Comparison of ENCODE assay signal across 8 cellular contexts in genomic region chr1:1471389-1472045, GRCh38. TPM values are rescaled to one million over a fixed set of nuclear protein-coding genes. Genes with fewer than 3 reads are reported as not detected.
A peak's percentile ranks its signal among the peaks of the same experiment; 100 is the strongest.
DNase-seq lines count a peak whose midpoint lies in the region; ATAC-seq and TF ChIP-seq lines count a peak whose summit lies in the region.

Gene ATAD3B, plus strand, starts transcription at chr1:1471765. Its CDS starts 120 bp downstream, at chr1:1471885.

- in situ Hi-C loops in T47D (cut with HindIII; ENCODE audit: low pct_unique_long_range_greater_than_20kb, low sequenced_read_pairs): no loop called here

- TF ChIP-seq CTCF in VCaP (conservative IDR thresholded peaks at IDR 0.05): no peak

- H3K4me1 ChIP-seq in ACC112 (ENCODE audit: control insufficient read depth, insufficient read depth, low read length, unreplicated experiment) (peaks cover 7% of the 10 kb centered on the region), iPS-18a (ENCODE audit: control insufficient read depth, low read depth, low read length) (no peaks in the 10 kb centered on the region), skeletal muscle satellite cell (ENCODE audit: control insufficient read depth, insufficient read depth, low read length) (peaks cover 6% of the 10 kb centered on the region)

- peaks cover 5% of the 10 kb centered on the region; the same call in 1 of the 2 replicates for H3K36me3 ChIP-seq in ACC112 (ENCODE audit: insufficient read depth, low read length)
- no peaks in the 10 kb centered on the region for H3K36me3 ChIP-seq in iPS-18a (ENCODE audit: control insufficient read depth, low read depth, low read length)
- no peaks in the 10 kb centered on the region for H3K36me3 ChIP-seq in skeletal muscle satellite cell (ENCODE audit: insufficient read depth, low read length)

- peak; percentile 83 for DNase-seq in NCI-H2196 treated with DMSO at 0.1 percent for 48 hours (lab: John Stamatoyannopoulos, UW; ENCODE audit: unreplicated experiment)
- peak; percentile 90 to 94 for DNase-seq in T47D (ENCODE audit: low read depth in 1 of 2, low spot score in 1 of 2)

- H3K27ac ChIP-seq in ACC112 (ENCODE audit: low read depth, low read length) (peak within 1 kb of the TSS; percentile 72), VCaP (peak within 1 kb of the TSS; percentile 89), iPS-18a (ENCODE audit: low read length) (peak within 1 kb of the TSS; percentile 31)

- H3K27me3 ChIP-seq in ACC112 (ENCODE audit: insufficient read depth, low read length) (no peaks in the 10 kb centered on the region), iPS-18a (ENCODE audit: control insufficient read depth, insufficient read depth, low read length) (no peaks in the 10 kb centered on the region), skeletal muscle satellite cell (ENCODE audit: control insufficient read depth, insufficient read depth, low read length) (no peaks in the 10 kb centered on the region)

- ATAC-seq in GM18868 (IDR thresholded peaks at IDR 0.05; ENCODE audit: unreplicated experiment) (peak; percentile 88), HG03108 (IDR thresholded peaks at IDR 0.05; ENCODE audit: unreplicated experiment) (peak; percentile 85)

- H3K79me2 ChIP-seq in ACC112 (ENCODE audit: control insufficient read depth, insufficient read depth, low read length, unreplicated experiment): peaks cover 36% of the 10 kb centered on the region

- H3K9ac ChIP-seq in iPS-18a (ENCODE audit: low read length) (peak within 1 kb of the TSS; percentile 86), skeletal muscle satellite cell (ENCODE audit: low read depth, low read length) (peak within 1 kb of the TSS; percentile 85)

- H3K4me2 ChIP-seq in skeletal muscle satellite cell (ENCODE audit: low read length): peak within 1 kb of the TSS; percentile 92

- H3K9me3 ChIP-seq in iPS-18a (ENCODE audit: control insufficient read depth, low read depth, low read length) (no peaks in the 10 kb centered on the region), skeletal muscle satellite cell (replicated peaks; ENCODE audit: low read length) (no peaks in the 10 kb centered on the region)

- H3K4me3 ChIP-seq in ACC112 (ENCODE audit: low read depth, low read length) (peak within 1 kb of the TSS; percentile 95), iPS-18a (ENCODE audit: low read length) (peak within 1 kb of the TSS; percentile 100), skeletal muscle satellite cell (ENCODE audit: low read length) (peak within 1 kb of the TSS; percentile 89)

- peak within 1 kb of the TSS; percentile 77 for H2AFZ ChIP-seq in ACC112 (ENCODE audit: low read length, unreplicated experiment)

RNA-seq across cellular contexts. Expression of gene ATAD3B, which starts in this region (rescaled TPM):
- total RNA-seq in skeletal muscle satellite cell (2012; rRNA removed): 34.9 and 40.3 TPM in 2 replicates

Comparison
In these comparisons a context has a peak if more than half of its experiments do, and no peak if none do; other contexts are left out.
1. Peak in every context shown above with its lines: DNase-seq, ATAC-seq, H3K4me3 ChIP-seq and H3K27ac ChIP-seq.
2. H3K27ac ChIP-seq: peak in every context shown above with its lines; median percentile 89 in VCaP; 72 in ACC112; 31 in iPS-18a.